11 cellular contexts compared by ENCODE assay signal in the genomic region with DNA sequence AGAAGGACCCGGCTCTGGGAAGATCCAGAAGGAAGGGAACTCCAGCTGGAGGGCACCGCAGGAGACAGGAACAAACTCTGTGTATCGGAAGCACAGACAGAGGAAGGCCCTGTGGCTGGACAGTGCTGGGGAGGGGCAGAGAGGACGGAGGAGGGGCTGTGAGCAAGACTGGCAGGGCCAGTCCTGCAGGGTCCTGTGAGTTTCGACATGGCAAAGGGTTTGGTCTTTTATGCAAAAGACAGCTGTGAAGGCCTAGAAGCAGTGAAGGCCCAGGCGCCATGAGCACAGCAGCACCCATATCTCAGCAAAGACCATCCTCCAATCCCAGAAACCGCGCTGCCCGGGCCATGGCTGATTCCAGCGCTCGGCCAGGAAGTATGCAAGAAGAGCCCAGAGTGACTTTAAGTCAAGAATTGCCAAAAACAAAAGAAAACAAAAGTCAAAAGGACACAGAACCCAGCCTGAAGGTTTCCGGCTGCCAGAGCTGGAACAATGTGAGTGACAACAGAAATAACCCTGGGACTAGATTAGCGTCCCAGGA.
DNase-seq lines count a peak whose midpoint lies in the region; ATAC-seq and TF ChIP-seq lines count a peak whose summit lies in the region.
"Had no signal": no experiment of that assay in that cellular context is flagged by ENCODE, and none has a peak within 500 bp of the region (broad histone marks: within the 10 kb centered on the region; RNA-seq: fewer than 3 reads in every experiment).

No MANE protein-coding gene starts in this region.

- H3K9me3 ChIP-seq in lower lobe of right lung (no peaks in the 10 kb centered on the region), upper lobe of right lung (no peaks in the 10 kb centered on the region)

- H3K4me1 ChIP-seq in lower lobe of right lung: peaks cover 28% of the 10 kb centered on the region
- H3K4me1 ChIP-seq in upper lobe of right lung: no peaks in the 10 kb centered on the region

- no peaks in the 10 kb centered on the region for H3K9me3 Mint-ChIP-seq in activated naive CD4-positive, alpha-beta T cell treated with anti-CD3 and anti-CD28 coated beads, Interleukin-2, amount 50 U/mL, for 72 hours
- H3K9me3 Mint-ChIP-seq: activated CD4-positive, alpha-beta memory T cell treated with anti-CD3 and anti-CD28 coated beads, Interleukin-2, amount 10 ng/mL, durations not matched to agents 7 days and 5 days had no signal

- intact Hi-C loops in lower lobe of right lung (cut with DNase I) (no loop called here), upper lobe of right lung (cut with DNase I) (no loop called here)

- no peak overlapping the region for H3K4me3 ChIP-seq in lower lobe of right lung
- H3K4me3 ChIP-seq in upper lobe of right lung: no peak overlapping the region

- DNase-seq in activated naive CD4-positive, alpha-beta T cell treated with anti-CD3 and anti-CD28 coated beads, Interleukin-2, amount 50 U/mL, for 72 hours (ENCODE audit: low spot score in 2 of 2): no peak
- DNase-seq in activated naive CD4-positive, alpha-beta T cell (lab: John Stamatoyannopoulos, UW): no peak
- peak; percentile 66 for DNase-seq in dermis blood vessel endothelial cell
- no peak for DNase-seq in lower lobe of right lung
- no peak for DNase-seq in upper lobe of right lung
- no peak for DNase-seq in stimulated activated CD4-positive, alpha-beta T cell treated with anti-CD3 and anti-CD28 coated beads, Interleukin-2, amount 100 ng/mL, for 24 hours
- DNase-seq in activated CD8-positive, alpha-beta memory T cell treated with anti-CD3 and anti-CD28 coated beads for 24 hours: no peak
- DNase-seq in cerebellar cortex (ENCODE audit: low spot score): no peak
- DNase-seq: activated CD4-positive, alpha-beta memory T cell treated with anti-CD3 and anti-CD28 coated beads, Interleukin-2, amount 10 ng/mL, durations not matched to agents 7 days and 5 days; NCI-H2081; SHP77 treated with DMSO at 0.1 percent for 48 hours had no signal

- TF ChIP-seq CTCF in lower lobe of right lung (IDR thresholded peaks at IDR 0.05) (no peak), upper lobe of right lung (IDR thresholded peaks at IDR 0.05) (no peak)

- no peak for ATAC-seq in activated naive CD4-positive, alpha-beta T cell treated with anti-CD3 and anti-CD28 coated beads, Interleukin-2, amount 50 U/mL, for 72 hours
- ATAC-seq in lower lobe of right lung: peak in 1 of 2 donors; percentile 3
- ATAC-seq in upper lobe of right lung: peak; percentile 14

- H3K36me3 Mint-ChIP-seq in activated naive CD4-positive, alpha-beta T cell treated with anti-CD3 and anti-CD28 coated beads, Interleukin-2, amount 50 U/mL, for 72 hours: no peaks in the 10 kb centered on the region

- H3K27ac Mint-ChIP-seq in activated naive CD4-positive, alpha-beta T cell treated with anti-CD3 and anti-CD28 coated beads, Interleukin-2, amount 50 U/mL, for 72 hours: peak overlapping the region; percentile 6 to 66

- peaks cover 84% of the 10 kb centered on the region for H3K36me3 ChIP-seq in lower lobe of right lung
- H3K36me3 ChIP-seq in upper lobe of right lung: peaks cover 74% of the 10 kb centered on the region

- H3K27ac ChIP-seq in lower lobe of right lung (peak overlapping the region; percentile 15), upper lobe of right lung (no peak overlapping the region)

- H3K27me3 ChIP-seq in lower lobe of right lung (ENCODE audit: low read depth): no peaks in the 10 kb centered on the region
- no peaks in the 10 kb centered on the region for H3K27me3 ChIP-seq in upper lobe of right lung
